28 cellular contexts compared by ENCODE assay signal in genomic region chr4:125498981-125499380, GRCh38.
"Had no signal": no experiment of that assay in that cellular context is flagged by ENCODE, and none has a peak within 500 bp of the region (broad histone marks: within the 10 kb centered on the region; RNA-seq: fewer than 3 reads in every experiment).

No MANE protein-coding gene starts in this region.

- H3K27ac ChIP-seq: neural progenitor cell, ovary, parathyroid adenoma, psoas muscle, skin epidermis, spleen, suprapubic skin, testis, tibial artery, transverse colon, upper lobe of right lung, uterus had no signal

- H3K9ac ChIP-seq: neural progenitor cell, parathyroid adenoma had no signal

- H3K4me2 ChIP-seq: neural progenitor cell, smooth muscle cell had no signal

- H3K27me3 ChIP-seq: neural progenitor cell, spleen, suprapubic skin, testis, tibial artery, transverse colon, upper lobe of right lung, uterus had no signal

- H3K36me3 ChIP-seq: neural progenitor cell, ovary, spleen, suprapubic skin, tibial artery, transverse colon, upper lobe of right lung, uterus had no signal

- H2AFZ ChIP-seq: neural progenitor cell, parathyroid adenoma had no signal

- H3K9me3 ChIP-seq: ovary, psoas muscle, spleen, suprapubic skin, testis, tibial artery, transverse colon, upper lobe of right lung, uterus had no signal

- DNase-seq: natural killer cell; occipital lobe; ovary; posterior cingulate gyrus; psoas muscle; right cardiac atrium; spleen; stimulated activated CD4-positive, alpha-beta T cell treated with anti-CD3 and anti-CD28 coated beads, Interleukin-12 subunit alpha, Interleukin-12 subunit beta, amount 100 ng/mL, for 4 hours; stimulated activated CD4-positive, alpha-beta T cell treated with anti-CD3 and anti-CD28 coated beads, Interleukin-1b, Interleukin-23, amount 100 ng/mL, for 48 hours; stimulated activated CD4-positive, alpha-beta T cell treated with anti-CD3 and anti-CD28 coated beads, Interleukin-4, amount 100 ng/mL, for 1 hour; stimulated activated CD4-positive, alpha-beta T cell treated with anti-CD3 and anti-CD28 coated beads, Interleukin-4, amount 100 ng/mL, for 4 hours; stimulated activated CD8-positive, alpha-beta memory T cell treated with anti-CD3 and anti-CD28 coated beads, Interleukin-4, amount 100 ng/mL, for 48 hours; stimulated activated naive CD4-positive, alpha-beta T cell; stimulated activated naive CD8-positive, alpha-beta T cell treated with anti-CD3 and anti-CD28 coated beads, Interleukin-15, amount 100 ng/mL, for 72 hours; stimulated activated naive CD8-positive, alpha-beta T cell treated with anti-CD3 and anti-CD28 coated beads, Interleukin-15, Interleukin-2, amounts not matched to agents 100 U/mL and 50 U/mL, for 24 hours; substantia nigra; testis; tibial artery; transverse colon; upper lobe of right lung; uterus had no signal

- H3K4me1 ChIP-seq: neural progenitor cell, parathyroid adenoma, psoas muscle, spleen, suprapubic skin, testis, tibial artery, transverse colon, upper lobe of right lung, uterus had no signal

- H3K4me3 ChIP-seq: neural progenitor cell, ovary, psoas muscle, skin epidermis, smooth muscle cell, spleen, suprapubic skin, testis, tibial artery, transverse colon, upper lobe of right lung, uterus had no signal

- ATAC-seq: natural killer cell; psoas muscle; right cardiac atrium; sciatic nerve; stimulated activated memory B cell treated with anti-CD40 and anti-IgM and Interleukin-4, amounts not matched to agents 10 μg/mL and 1 μg/mL and 100 μg/mL, for 72 hours; stimulated activated naive CD8-positive, alpha-beta T cell treated with anti-CD3 and anti-CD28 coated beads, Interleukin-15, amount 100 ng/mL, for 72 hours; stimulated activated naive CD8-positive, alpha-beta T cell treated with anti-CD3 and anti-CD28 coated beads, Interleukin-15, Interleukin-2, amounts not matched to agents 100 U/mL and 50 U/mL, for 24 hours; upper lobe of right lung had no signal

- H3K79me2 ChIP-seq: parathyroid adenoma had no signal
